In the genomic region with DNA sequence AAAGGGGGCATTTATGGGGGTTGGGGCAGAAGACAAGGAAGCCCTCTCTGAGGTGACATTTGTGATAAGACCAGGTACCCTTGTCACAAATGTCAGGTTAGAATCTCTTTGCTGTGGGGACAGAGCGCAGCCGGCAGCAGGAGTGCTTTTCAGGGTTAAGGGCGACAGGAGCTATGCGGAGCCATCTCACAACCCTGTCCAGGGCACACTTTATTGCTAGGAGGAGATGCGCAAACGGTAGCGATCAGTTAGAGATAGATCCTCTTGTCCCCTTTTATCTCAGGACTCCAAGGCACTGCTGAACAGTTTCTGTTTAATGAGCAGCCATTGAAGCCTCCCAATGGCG, we compare ENCODE assay signal across 2 cellular contexts.
TF ChIP-seq lines count a peak whose summit lies in the region.

No MANE protein-coding gene starts in this region.

TF ChIP-seq in HepG2, 621 proteins besides CTCF, POLR2A, EP300 and RAD21 (continued from another document and continues in another):
- TF ChIP-seq, protein P1, sequence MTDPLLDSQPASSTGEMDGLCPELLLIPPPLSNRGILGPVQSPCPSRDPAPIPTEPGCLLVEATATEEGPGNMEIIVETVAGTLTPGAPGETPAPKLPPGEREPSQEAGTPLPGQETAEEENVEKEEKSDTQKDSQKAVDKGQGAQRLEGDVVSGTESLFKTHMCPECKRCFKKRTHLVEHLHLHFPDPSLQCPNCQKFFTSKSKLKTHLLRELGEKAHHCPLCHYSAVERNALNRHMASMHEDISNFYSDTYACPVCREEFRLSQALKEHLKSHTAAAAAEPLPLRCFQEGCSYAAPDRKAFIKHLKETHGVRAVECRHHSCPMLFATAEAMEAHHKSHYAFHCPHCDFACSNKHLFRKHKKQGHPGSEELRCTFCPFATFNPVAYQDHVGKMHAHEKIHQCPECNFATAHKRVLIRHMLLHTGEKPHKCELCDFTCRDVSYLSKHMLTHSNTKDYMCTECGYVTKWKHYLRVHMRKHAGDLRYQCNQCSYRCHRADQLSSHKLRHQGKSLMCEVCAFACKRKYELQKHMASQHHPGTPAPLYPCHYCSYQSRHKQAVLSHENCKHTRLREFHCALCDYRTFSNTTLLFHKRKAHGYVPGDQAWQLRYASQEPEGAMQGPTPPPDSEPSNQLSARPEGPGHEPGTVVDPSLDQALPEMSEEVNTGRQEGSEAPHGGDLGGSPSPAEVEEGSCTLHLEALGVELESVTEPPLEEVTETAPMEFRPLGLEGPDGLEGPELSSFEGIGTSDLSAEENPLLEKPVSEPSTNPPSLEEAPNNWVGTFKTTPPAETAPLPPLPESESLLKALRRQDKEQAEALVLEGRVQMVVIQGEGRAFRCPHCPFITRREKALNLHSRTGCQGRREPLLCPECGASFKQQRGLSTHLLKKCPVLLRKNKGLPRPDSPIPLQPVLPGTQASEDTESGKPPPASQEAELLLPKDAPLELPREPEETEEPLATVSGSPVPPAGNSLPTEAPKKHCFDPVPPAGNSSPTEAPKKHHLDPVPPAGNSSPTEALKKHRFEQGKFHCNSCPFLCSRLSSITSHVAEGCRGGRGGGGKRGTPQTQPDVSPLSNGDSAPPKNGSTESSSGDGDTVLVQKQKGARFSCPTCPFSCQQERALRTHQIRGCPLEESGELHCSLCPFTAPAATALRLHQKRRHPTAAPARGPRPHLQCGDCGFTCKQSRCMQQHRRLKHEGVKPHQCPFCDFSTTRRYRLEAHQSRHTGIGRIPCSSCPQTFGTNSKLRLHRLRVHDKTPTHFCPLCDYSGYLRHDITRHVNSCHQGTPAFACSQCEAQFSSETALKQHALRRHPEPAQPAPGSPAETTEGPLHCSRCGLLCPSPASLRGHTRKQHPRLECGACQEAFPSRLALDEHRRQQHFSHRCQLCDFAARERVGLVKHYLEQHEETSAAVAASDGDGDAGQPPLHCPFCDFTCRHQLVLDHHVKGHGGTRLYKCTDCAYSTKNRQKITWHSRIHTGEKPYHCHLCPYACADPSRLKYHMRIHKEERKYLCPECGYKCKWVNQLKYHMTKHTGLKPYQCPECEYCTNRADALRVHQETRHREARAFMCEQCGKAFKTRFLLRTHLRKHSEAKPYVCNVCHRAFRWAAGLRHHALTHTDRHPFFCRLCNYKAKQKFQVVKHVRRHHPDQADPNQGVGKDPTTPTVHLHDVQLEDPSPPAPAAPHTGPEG (CRISPR knock-in tag; IDR thresholded peaks at IDR 0.05) = no peak
- TF ChIP-seq, protein P2, sequence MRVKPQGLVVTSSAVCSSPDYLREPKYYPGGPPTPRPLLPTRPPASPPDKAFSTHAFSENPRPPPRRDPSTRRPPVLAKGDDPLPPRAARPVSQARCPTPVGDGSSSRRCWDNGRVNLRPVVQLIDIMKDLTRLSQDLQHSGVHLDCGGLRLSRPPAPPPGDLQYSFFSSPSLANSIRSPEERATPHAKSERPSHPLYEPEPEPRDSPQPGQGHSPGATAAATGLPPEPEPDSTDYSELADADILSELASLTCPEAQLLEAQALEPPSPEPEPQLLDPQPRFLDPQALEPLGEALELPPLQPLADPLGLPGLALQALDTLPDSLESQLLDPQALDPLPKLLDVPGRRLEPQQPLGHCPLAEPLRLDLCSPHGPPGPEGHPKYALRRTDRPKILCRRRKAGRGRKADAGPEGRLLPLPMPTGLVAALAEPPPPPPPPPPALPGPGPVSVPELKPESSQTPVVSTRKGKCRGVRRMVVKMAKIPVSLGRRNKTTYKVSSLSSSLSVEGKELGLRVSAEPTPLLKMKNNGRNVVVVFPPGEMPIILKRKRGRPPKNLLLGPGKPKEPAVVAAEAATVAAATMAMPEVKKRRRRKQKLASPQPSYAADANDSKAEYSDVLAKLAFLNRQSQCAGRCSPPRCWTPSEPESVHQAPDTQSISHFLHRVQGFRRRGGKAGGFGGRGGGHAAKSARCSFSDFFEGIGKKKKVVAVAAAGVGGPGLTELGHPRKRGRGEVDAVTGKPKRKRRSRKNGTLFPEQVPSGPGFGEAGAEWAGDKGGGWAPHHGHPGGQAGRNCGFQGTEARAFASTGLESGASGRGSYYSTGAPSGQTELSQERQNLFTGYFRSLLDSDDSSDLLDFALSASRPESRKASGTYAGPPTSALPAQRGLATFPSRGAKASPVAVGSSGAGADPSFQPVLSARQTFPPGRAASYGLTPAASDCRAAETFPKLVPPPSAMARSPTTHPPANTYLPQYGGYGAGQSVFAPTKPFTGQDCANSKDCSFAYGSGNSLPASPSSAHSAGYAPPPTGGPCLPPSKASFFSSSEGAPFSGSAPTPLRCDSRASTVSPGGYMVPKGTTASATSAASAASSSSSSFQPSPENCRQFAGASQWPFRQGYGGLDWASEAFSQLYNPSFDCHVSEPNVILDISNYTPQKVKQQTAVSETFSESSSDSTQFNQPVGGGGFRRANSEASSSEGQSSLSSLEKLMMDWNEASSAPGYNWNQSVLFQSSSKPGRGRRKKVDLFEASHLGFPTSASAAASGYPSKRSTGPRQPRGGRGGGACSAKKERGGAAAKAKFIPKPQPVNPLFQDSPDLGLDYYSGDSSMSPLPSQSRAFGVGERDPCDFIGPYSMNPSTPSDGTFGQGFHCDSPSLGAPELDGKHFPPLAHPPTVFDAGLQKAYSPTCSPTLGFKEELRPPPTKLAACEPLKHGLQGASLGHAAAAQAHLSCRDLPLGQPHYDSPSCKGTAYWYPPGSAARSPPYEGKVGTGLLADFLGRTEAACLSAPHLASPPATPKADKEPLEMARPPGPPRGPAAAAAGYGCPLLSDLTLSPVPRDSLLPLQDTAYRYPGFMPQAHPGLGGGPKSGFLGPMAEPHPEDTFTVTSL (CRISPR knock-in tag; IDR thresholded peaks at IDR 0.05; ENCODE audit: borderline replicate concordance) = no peak
- TF ChIP-seq TARDBP (CRISPR knock-in tag; IDR thresholded peaks at IDR 0.05) (no peak), ZNF326 (CRISPR knock-in tag; IDR thresholded peaks at IDR 0.05; ENCODE audit: borderline replicate concordance) (no peak), ZMYM4 (CRISPR knock-in tag; IDR thresholded peaks at IDR 0.05) (no peak)
- TF ChIP-seq, protein P3, sequence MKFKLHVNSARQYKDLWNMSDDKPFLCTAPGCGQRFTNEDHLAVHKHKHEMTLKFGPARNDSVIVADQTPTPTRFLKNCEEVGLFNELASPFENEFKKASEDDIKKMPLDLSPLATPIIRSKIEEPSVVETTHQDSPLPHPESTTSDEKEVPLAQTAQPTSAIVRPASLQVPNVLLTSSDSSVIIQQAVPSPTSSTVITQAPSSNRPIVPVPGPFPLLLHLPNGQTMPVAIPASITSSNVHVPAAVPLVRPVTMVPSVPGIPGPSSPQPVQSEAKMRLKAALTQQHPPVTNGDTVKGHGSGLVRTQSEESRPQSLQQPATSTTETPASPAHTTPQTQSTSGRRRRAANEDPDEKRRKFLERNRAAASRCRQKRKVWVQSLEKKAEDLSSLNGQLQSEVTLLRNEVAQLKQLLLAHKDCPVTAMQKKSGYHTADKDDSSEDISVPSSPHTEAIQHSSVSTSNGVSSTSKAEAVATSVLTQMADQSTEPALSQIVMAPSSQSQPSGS (CRISPR knock-in tag; IDR thresholded peaks at IDR 0.05) = no peak

TF ChIP-seq in GM12891, 5 proteins besides CTCF, POLR2A, EP300 and RAD21 (continued from another document):
- TF ChIP-seq POLR2AphosphoS5 (IDR thresholded peaks at IDR 0.05; ENCODE audit: low read depth, low read length) (no peak), PAX5 (IDR thresholded peaks at IDR 0.05; ENCODE audit: insufficient read depth, low read length, severe bottlenecking) (no peak)
